In the genomic region with DNA sequence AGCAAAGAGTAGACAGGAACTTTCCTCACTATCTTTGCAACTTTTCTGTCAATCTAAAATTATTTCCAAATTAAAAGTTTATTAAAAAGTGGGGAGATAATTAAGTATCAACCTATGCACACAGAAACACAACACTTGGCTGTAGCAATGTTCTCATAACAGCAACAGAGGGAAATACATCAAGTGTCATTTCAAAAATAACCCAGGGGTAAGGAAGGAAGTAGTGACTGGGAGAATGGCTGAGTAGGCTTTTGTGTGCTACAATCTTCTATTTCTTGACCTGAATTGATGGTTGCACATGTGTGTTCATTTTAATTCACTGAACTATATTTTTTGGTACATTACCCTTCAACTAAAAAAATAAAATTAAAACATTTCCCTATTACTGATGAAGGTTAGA, we compare ENCODE assay signal across 24 cellular contexts.
A peak's percentile ranks its signal among the peaks of the same experiment; 100 is the strongest.
DNase-seq lines count a peak whose midpoint lies in the region; ATAC-seq, FAIRE-seq and TF ChIP-seq lines count a peak whose summit lies in the region.
"Had no signal": no experiment of that assay in that cellular context is flagged by ENCODE, and none has a peak within 500 bp of the region (broad histone marks: within the 10 kb centered on the region; RNA-seq: fewer than 3 reads in every experiment).

No MANE protein-coding gene starts in this region.

- H4K20me1 ChIP-seq in BLaER1 (no peaks in the 10 kb centered on the region), Loucy (ENCODE audit: insufficient read depth, low read length, poor library complexity, severe bottlenecking) (no peaks in the 10 kb centered on the region), endothelial cell of umbilical vein (replicated peaks; ENCODE audit: control insufficient read depth, extremely low read depth, insufficient read depth, low read length) (no peaks in the 10 kb centered on the region)

- TF ChIP-seq POLR2A in endothelial cell of umbilical vein (IDR thresholded peaks at IDR 0.05; ENCODE audit: low read depth, low read length) (no peak), gastrocnemius medialis (IDR thresholded peaks at IDR 0.05) (no peak)

- H3K27me3 ChIP-seq in BLaER1 = no peaks in the 10 kb centered on the region
- no peaks in the 10 kb centered on the region for H3K27me3 ChIP-seq in Loucy (ENCODE audit: insufficient read depth, low read length, poor library complexity, severe bottlenecking)
- no peaks in the 10 kb centered on the region for H3K27me3 ChIP-seq in endothelial cell of umbilical vein (ENCODE audit: control insufficient read depth in 2 of 2, insufficient read depth in 2 of 2, low read length in 2 of 2)
- H3K27me3 ChIP-seq in gastrocnemius medialis = no peaks in the 10 kb centered on the region
- no peaks in the 10 kb centered on the region for H3K27me3 ChIP-seq in lower lobe of right lung (ENCODE audit: low read depth)

- intact Hi-C loops in endothelial cell of umbilical vein (cut with micrococcal nuclease) = no loop called here
- intact Hi-C loops in gastrocnemius medialis (cut with DNase I; ENCODE audit: low total_unique reads) = no loop called here
- intact Hi-C loops in lower lobe of right lung (cut with DNase I) = no loop called here

- H3K4me1 ChIP-seq in BLaER1 (peaks cover 50% of the 10 kb centered on the region), Loucy (ENCODE audit: insufficient read depth, low read length, poor library complexity, severe bottlenecking) (peaks cover 6% of the 10 kb centered on the region), endothelial cell of umbilical vein (ENCODE audit: control insufficient read depth, extremely low read depth, insufficient read depth, low read length) (no peaks in the 10 kb centered on the region), gastrocnemius medialis (peaks cover 8 to 13% of the 10 kb centered on the region in 2 donors), lower lobe of right lung (no peaks in the 10 kb centered on the region)
- H3K4me1 ChIP-seq: A549 had no signal

- H3K9me2 ChIP-seq in Loucy (replicated peaks; ENCODE audit: low read depth, low read length) = no peaks in the 10 kb centered on the region

- H3K27ac ChIP-seq in BLaER1 = peak overlapping the region; percentile 68
- no peak overlapping the region for H3K27ac ChIP-seq in endothelial cell of umbilical vein (ENCODE audit: insufficient read depth, low read depth, low read length)
- H3K27ac ChIP-seq in gastrocnemius medialis = peak overlapping the region in 3 of 4 donors; percentile 11 to 18 (median 12)
- H3K27ac ChIP-seq in lower lobe of right lung = no peak overlapping the region
- H3K27ac ChIP-seq: A549, RWPE1 had no signal

- H3K9me3 ChIP-seq in BLaER1 = peaks cover 4% of the 10 kb centered on the region; the same call in 1 of the 2 replicates
- H3K9me3 ChIP-seq in Loucy (ENCODE audit: insufficient read depth, low read depth, low read length) = no peaks in the 10 kb centered on the region
- H3K9me3 ChIP-seq in endothelial cell of umbilical vein (replicated peaks; ENCODE audit: control insufficient read depth, insufficient read depth, low read length) = no peaks in the 10 kb centered on the region
- H3K9me3 ChIP-seq in gastrocnemius medialis = no peaks in the 10 kb centered on the region
- no peaks in the 10 kb centered on the region for H3K9me3 ChIP-seq in lower lobe of right lung
- H3K9me3 ChIP-seq: A549, HAP-1 had no signal

- peak; percentile 47 for DNase-seq in endothelial cell of umbilical vein (ENCODE audit: low read depth, low spot score)
- DNase-seq in gastrocnemius medialis = no peak
- no peak for DNase-seq in NCI-H187 (lab: John Stamatoyannopoulos, UW)
- DNase-seq in lower lobe of right lung = no peak
- DNase-seq: AML-193, DMS153, DND-41, GOT3, HFFc6, IMR-90, KG1, NCI-H1092 treated with DMSO at 0.1 percent for 48 hours, NCI-H1436 treated with DMSO at 0.1 percent for 48 hours, NCI-H1930, NCI-H2107, NCI-H526 treated with DMSO at 0.1 percent for 48 hours, SHP77 had no signal

- peak overlapping the region; percentile 10; the same call in 1 of the 2 replicates for H3K4me3 ChIP-seq in BLaER1
- H3K4me3 ChIP-seq in Loucy (ENCODE audit: low read length, poor library complexity, severe bottlenecking) = no peak overlapping the region
- H3K4me3 ChIP-seq in endothelial cell of umbilical vein (replicated peaks in 1 of 3; ENCODE audit: insufficient read depth in 1 of 3, low read depth in 1 of 3, low read length in 3 of 3) = no peak overlapping the region
- no peak overlapping the region for H3K4me3 ChIP-seq in gastrocnemius medialis
- H3K4me3 ChIP-seq in lower lobe of right lung = no peak overlapping the region
- H3K4me3 ChIP-seq: A549, HAP-1 had no signal

- in situ Hi-C loops in gastrocnemius medialis (cut with MboI; ENCODE audit: low sequenced_read_pairs in 4 of 4) = no loop called here

- no peaks in the 10 kb centered on the region for H3K79me2 ChIP-seq in Loucy (ENCODE audit: insufficient read depth, low read length)
- no peaks in the 10 kb centered on the region for H3K79me2 ChIP-seq in endothelial cell of umbilical vein (ENCODE audit: control insufficient read depth, insufficient read depth, low read length)

- FAIRE-seq in endothelial cell of umbilical vein (lab: Jason Lieb, UNC) = peak; percentile 59
- FAIRE-seq: A549, GM12892 had no signal

- TF ChIP-seq CTCF in Loucy (conservative IDR thresholded peaks at IDR 0.05; ENCODE audit: low read length) (no peak), endothelial cell of umbilical vein (IDR thresholded peaks at IDR 0.05; ENCODE audit: extremely low read depth in 1 of 2, insufficient read depth in 1 of 2, low read depth in 1 of 2, low read length in 2 of 2) (no peak), gastrocnemius medialis (IDR thresholded peaks at IDR 0.05 in 4 of 5, conservative IDR thresholded peaks at IDR 0.05 in 1 of 5) (no peak), lower lobe of right lung (IDR thresholded peaks at IDR 0.05) (no peak)

- H3K4me2 ChIP-seq in BLaER1 (peak overlapping the region; percentile 65), Loucy (ENCODE audit: low read depth, low read length, poor library complexity, severe bottlenecking) (no peak overlapping the region), endothelial cell of umbilical vein (ENCODE audit: insufficient read depth, low read length) (no peak overlapping the region)
- H3K4me2 ChIP-seq: A549 had no signal

- no peaks in the 10 kb centered on the region for H3F3A ChIP-seq in Loucy (ENCODE audit: low read depth)

- no TSS peak for BruUV-seq in endothelial cell of umbilical vein (replicated peaks; lab: Mats Ljungman, UMichigan)

- H3K36me3 ChIP-seq in BLaER1 (no peaks in the 10 kb centered on the region), Loucy (ENCODE audit: insufficient read depth, low read length) (no peaks in the 10 kb centered on the region), endothelial cell of umbilical vein (ENCODE audit: control insufficient read depth in 2 of 2, extremely low read depth in 1 of 2, insufficient read depth in 2 of 2, low read length in 2 of 2) (no peaks in the 10 kb centered on the region), gastrocnemius medialis (no peaks in the 10 kb centered on the region), lower lobe of right lung (no peaks in the 10 kb centered on the region)
- H3K36me3 ChIP-seq: HAP-1 had no signal

- peak overlapping the region; percentile 57; the same call in 1 of the 2 replicates for H2AFZ ChIP-seq in Loucy (ENCODE audit: low read length)
- H2AFZ ChIP-seq in endothelial cell of umbilical vein (ENCODE audit: low read depth, low read length) = no peak overlapping the region

- H3K9me1 ChIP-seq in endothelial cell of umbilical vein (replicated peaks; ENCODE audit: control insufficient read depth, extremely low read depth, insufficient read depth, low read length) = no peaks in the 10 kb centered on the region

- H3K9ac ChIP-seq in BLaER1 (peak overlapping the region; percentile 23; the same call in 1 of the 2 replicates), Loucy (ENCODE audit: low read depth, low read length, poor library complexity, severe bottlenecking) (no peak overlapping the region), endothelial cell of umbilical vein (replicated peaks; ENCODE audit: extremely low read depth, insufficient read depth, low read length) (no peak overlapping the region)

- CTCF ChIA-PET in endothelial cell of umbilical vein (lab: Charles Lee) = interaction anchor here (1.4 kb wide), 1 partner anchor 15 kb away, joined by 3 read pairs; no protein-coding TSS in a partner anchor

- POLR2A ChIA-PET in endothelial cell of umbilical vein (lab: Charles Lee) = no interaction called here

- dilution Hi-C loops in endothelial cell of umbilical vein (cut with MboI; ENCODE audit: extremely low pct_ligation_motif_present, low sequenced_read_pairs) = no loop called here

- ATAC-seq in gastrocnemius medialis (peak in 1 of 2 donors; percentile 72), HG02973 (IDR thresholded peaks at IDR 0.05; ENCODE audit: unreplicated experiment) (no peak), lower lobe of right lung (no peak)
- ATAC-seq: A549 had no signal

TF ChIP-seq in endothelial cell of umbilical vein, 7 proteins besides CTCF, POLR2A, EP300 and RAD21:
- TF ChIP-seq EZH2 (IDR thresholded peaks at IDR 0.05; ENCODE audit: borderline replicate concordance, low read depth, low read length, severe bottlenecking) = no peak
- TF ChIP-seq MYC (IDR thresholded peaks at IDR 0.05; ENCODE audit: low read depth, low read length) = no peak
- no peak for TF ChIP-seq JUN (IDR thresholded peaks at IDR 0.05; ENCODE audit: borderline replicate concordance, insufficient read depth, insufficient read length, low read depth)
- TF ChIP-seq POLR2AphosphoS5 (IDR thresholded peaks at IDR 0.05; ENCODE audit: insufficient read depth, low read depth, low read length) = no peak
- TF ChIP-seq, protein P1, sequence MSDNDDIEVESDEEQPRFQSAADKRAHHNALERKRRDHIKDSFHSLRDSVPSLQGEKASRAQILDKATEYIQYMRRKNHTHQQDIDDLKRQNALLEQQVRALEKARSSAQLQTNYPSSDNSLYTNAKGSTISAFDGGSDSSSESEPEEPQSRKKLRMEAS (IDR thresholded peaks at IDR 0.05; ENCODE audit: insufficient read depth, insufficient read length) = no peak
- TF ChIP-seq GATA2 (IDR thresholded peaks at IDR 0.05; ENCODE audit: insufficient read depth, insufficient read length, low read depth, low read length) = no peak
- no peak for TF ChIP-seq FOS (IDR thresholded peaks at IDR 0.05; ENCODE audit: borderline replicate concordance, insufficient read depth, low read length)

Comparison
In these comparisons a context has a peak if more than half of its experiments do, and no peak if none do; other contexts are left out.
1. H3K27ac ChIP-seq: peak in BLaER1 (single experiment) and gastrocnemius medialis (3 of 4); none in endothelial cell of umbilical vein (single experiment) and lower lobe of right lung (single experiment).